10 cellular contexts compared by ENCODE assay signal in the genomic region with DNA sequence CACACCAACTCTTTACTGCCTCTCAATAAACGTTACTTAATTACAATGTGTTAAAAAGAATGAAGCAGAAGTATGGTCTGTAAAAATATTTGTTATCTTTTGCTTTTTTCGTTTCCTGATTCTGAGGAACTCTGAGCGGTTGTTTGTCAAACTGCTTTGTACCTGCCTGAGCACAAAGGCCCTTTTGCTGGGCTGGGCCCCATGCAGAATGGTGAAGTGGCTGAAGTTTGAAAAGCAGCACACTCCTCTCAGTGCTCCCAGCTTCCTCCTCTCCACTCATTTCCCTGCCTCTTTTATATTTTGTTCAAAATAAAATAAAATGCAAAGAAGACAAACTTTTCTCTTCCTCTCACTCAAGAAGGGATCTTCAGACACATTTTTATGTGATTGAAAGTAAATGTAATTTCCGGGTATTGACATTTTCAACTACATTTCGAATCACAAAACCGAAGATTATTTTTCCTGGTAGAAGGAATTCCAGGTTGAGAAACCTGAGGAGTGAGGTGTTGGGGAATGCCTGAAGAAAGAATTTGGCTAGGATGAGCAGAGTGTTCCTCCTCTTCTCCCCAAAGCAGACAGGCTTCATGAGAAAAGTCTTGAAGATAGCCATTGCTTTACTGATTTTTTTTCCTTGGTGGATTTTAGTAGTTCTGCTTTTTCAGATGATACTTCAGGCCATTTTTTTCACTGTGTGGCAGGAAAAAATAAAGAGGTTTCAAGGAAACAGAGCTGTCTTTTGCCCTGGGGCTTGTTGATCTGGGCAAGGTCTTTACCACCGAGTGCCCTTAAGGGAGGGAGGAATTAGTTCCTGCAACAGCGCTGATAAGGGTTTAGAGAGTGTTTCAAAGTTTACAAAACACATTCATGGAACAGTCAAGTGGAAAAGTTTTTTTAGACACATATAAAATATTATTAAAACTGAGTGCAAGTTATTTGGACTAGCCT.
DNase-seq lines count a peak whose midpoint lies in the region; ATAC-seq and TF ChIP-seq lines count a peak whose summit lies in the region.
"Had no signal": no experiment of that assay in that cellular context is flagged by ENCODE, and none has a peak within 500 bp of the region (broad histone marks: within the 10 kb centered on the region; RNA-seq: fewer than 3 reads in every experiment).

No MANE protein-coding gene starts in this region.

- peak overlapping the region; percentile 1 to 66 (median 43) for H3K27ac ChIP-seq in Peyer's patch
- H3K27ac ChIP-seq in effector memory CD4-positive, alpha-beta T cell (ENCODE audit: insufficient read depth, low read length, poor library complexity, severe bottlenecking), result peak overlapping the region; percentile 30
- peak overlapping the region; percentile 31 to 66 (median 44) for H3K27ac ChIP-seq in spleen

- intact Hi-C loops in spleen (cut with DNase I; ENCODE audit: low total_unique reads), result no loop called here

- no peak overlapping the region for H3K4me3 ChIP-seq in Peyer's patch
- peak overlapping the region; percentile 10 for H3K4me3 ChIP-seq in effector memory CD4-positive, alpha-beta T cell (ENCODE audit: insufficient read depth, low read depth, low read length, poor library complexity, severe bottlenecking)
- H3K4me3 ChIP-seq in spleen, result no peak overlapping the region

- no peak for TF ChIP-seq POLR2A in Peyer's patch (IDR thresholded peaks at IDR 0.05)
- TF ChIP-seq POLR2A in spleen (IDR thresholded peaks at IDR 0.05), result no peak

- WGBS in spleen, 5 donors, result 30 to 47% (median 33%) methylated on average over 8 of the region's 8 CpGs

- DNase-seq in activated T-cell treated with anti-CD3 and anti-CD28 coated beads, Interleukin-2, amount 50 U/mL, for 1 hour, result peak; percentile 24
- DNase-seq in activated T-cell treated with anti-CD3 and anti-CD28 coated beads, Interleukin-2, amount 50 U/mL, for 48 hours, result no peak
- DNase-seq in Peyer's patch (peak in 2 of 3 donors; percentile 35 to 57), spleen (peak; percentile 64), NCI-H146 (lab: John Stamatoyannopoulos, UW) (no peak), SW480 (ENCODE audit: low spot score) (no peak)
- DNase-seq in effector memory CD4-positive, alpha-beta T cell, result no peak
- DNase-seq: caudate nucleus, NCI-H510A treated with DMSO at 0.1 percent for 48 hours had no signal

- H3K36me3 ChIP-seq in Peyer's patch, result no peaks in the 10 kb centered on the region
- no peaks in the 10 kb centered on the region for H3K36me3 ChIP-seq in effector memory CD4-positive, alpha-beta T cell (ENCODE audit: control insufficient read depth, insufficient read depth, low read length)
- no peaks in the 10 kb centered on the region for H3K36me3 ChIP-seq in spleen

- TF ChIP-seq CTCF in Peyer's patch (IDR thresholded peaks at IDR 0.05), result no peak
- TF ChIP-seq CTCF in spleen (IDR thresholded peaks at IDR 0.05 in 8 of 11, conservative IDR thresholded peaks at IDR 0.05 in 3 of 11), result no peak

- ATAC-seq in GM21515 (IDR thresholded peaks at IDR 0.05; ENCODE audit: unreplicated experiment), result no peak

- H3K27me3 ChIP-seq in Peyer's patch (no peaks in the 10 kb centered on the region), spleen (replicated peaks in 1 of 7) (no peaks in the 10 kb centered on the region)
- no peaks in the 10 kb centered on the region for H3K27me3 ChIP-seq in effector memory CD4-positive, alpha-beta T cell (replicated peaks; ENCODE audit: control insufficient read depth, insufficient read depth, low read length, poor library complexity, severe bottlenecking)

- H3K9me3 ChIP-seq in Peyer's patch (no peaks in the 10 kb centered on the region), spleen (no peaks in the 10 kb centered on the region)
- H3K9me3 ChIP-seq in effector memory CD4-positive, alpha-beta T cell (ENCODE audit: control insufficient read depth, low read length), result no peaks in the 10 kb centered on the region

- H3K4me1 ChIP-seq in Peyer's patch (peaks cover 0 to 10% (median 0%) of the 10 kb centered on the region in 4 donors), spleen (peaks cover 10 to 34% (median 17%) of the 10 kb centered on the region in 6 donors)
- peaks cover 11% of the 10 kb centered on the region for H3K4me1 ChIP-seq in effector memory CD4-positive, alpha-beta T cell (ENCODE audit: control insufficient read depth, insufficient read depth, low read length, poor library complexity, severe bottlenecking)

Comparison
In these comparisons a context has a peak if more than half of its experiments do, and no peak if none do; other contexts are left out.
1. DNase-seq: peak in activated T-cell treated with anti-CD3 and anti-CD28 coated beads, Interleukin-2, amount 50 U/mL, for 1 hour (single experiment), Peyer's patch (2 of 3) and spleen (single experiment); none in activated T-cell treated with anti-CD3 and anti-CD28 coated beads, Interleukin-2, amount 50 U/mL, for 48 hours (0 of 2), effector memory CD4-positive, alpha-beta T cell (0 of 3), NCI-H146 (single experiment) and SW480 (single experiment).
2. Peak in every context shown above with its lines, with median percentiles within 50 percentile points of each other: H3K27ac ChIP-seq.